ENCODE assay signal across 27 cellular contexts in the genomic region with DNA sequence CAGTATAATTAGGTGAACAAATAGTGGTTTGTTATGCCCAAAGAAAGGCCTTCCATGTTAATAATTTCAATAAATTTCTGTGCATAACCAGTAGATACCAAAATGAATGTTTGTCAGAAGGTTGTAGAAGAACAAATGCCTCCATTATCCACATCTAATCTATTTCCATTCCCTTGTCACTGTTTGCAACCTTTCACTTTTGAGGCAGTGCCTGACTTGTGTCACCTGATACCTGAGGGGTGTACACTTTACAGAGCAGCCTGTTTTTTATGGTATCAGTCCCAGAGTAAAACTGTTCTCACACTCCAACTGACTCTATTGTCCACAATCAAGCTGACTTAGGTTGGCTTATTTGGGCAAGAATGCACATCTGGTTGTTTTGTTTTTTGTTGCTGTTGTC. TPM values are rescaled to one million over a fixed set of nuclear protein-coding genes. Genes with fewer than 3 reads are reported as not detected.
"Had no signal": no experiment of that assay in that cellular context is flagged by ENCODE, and none has a peak within 500 bp of the region (broad histone marks: within the 10 kb centered on the region; RNA-seq: fewer than 3 reads in every experiment).

No MANE protein-coding gene starts in this region.

- H3K9me3 Mint-ChIP-seq: activated B cell treated with CpG ODN at 0.5 μM for 24 hours; activated CD4-positive, alpha-beta memory T cell treated with anti-CD3 and anti-CD28 coated beads, Interleukin-2, amount 10 ng/mL, durations not matched to agents 7 days and 5 days; activated naive CD4-positive, alpha-beta T cell treated with anti-CD3 and anti-CD28 coated beads for 36 hours; activated T-helper 17 cell treated with anti-CD3 and anti-CD28 coated beads, Interleukin-2, amount 50 U/mL, for 72 hours had no signal

- H3K36me3 ChIP-seq: brain microvascular endothelial cell, cardiac muscle cell, MG63 had no signal

- H3K4me1 Mint-ChIP-seq: activated B cell treated with CpG ODN at 0.5 μM for 24 hours; activated CD4-positive, alpha-beta memory T cell treated with anti-CD3 and anti-CD28 coated beads, Interleukin-2, amount 10 ng/mL, durations not matched to agents 7 days and 5 days; activated T-helper 17 cell treated with anti-CD3 and anti-CD28 coated beads, Interleukin-2, amount 50 U/mL, for 72 hours; T-helper 17 cell had no signal

- H3K27me3 ChIP-seq: brain microvascular endothelial cell, cardiac muscle cell had no signal

- H3K27ac Mint-ChIP-seq: activated B cell treated with CpG ODN at 0.5 μM for 24 hours; activated CD4-positive, alpha-beta memory T cell treated with anti-CD3 and anti-CD28 coated beads, Interleukin-2, amount 10 ng/mL, durations not matched to agents 7 days and 5 days; activated naive CD4-positive, alpha-beta T cell treated with anti-CD3 and anti-CD28 coated beads for 36 hours; activated naive CD8-positive, alpha-beta T cell; activated T-helper 17 cell treated with anti-CD3 and anti-CD28 coated beads, Interleukin-2, amount 50 U/mL, for 72 hours; T-helper 17 cell had no signal

- DNase-seq: activated B cell treated with CpG ODN at 0.5 μM for 24 hours; activated CD4-positive, alpha-beta memory T cell treated with anti-CD3 and anti-CD28 coated beads, Interleukin-2, amount 10 ng/mL, durations not matched to agents 7 days and 5 days; activated CD4-positive, alpha-beta T cell treated with anti-CD3 and anti-CD28 coated beads for 1 hour; activated CD4-positive, alpha-beta T cell treated with anti-CD3 and anti-CD28 coated beads, Interleukin-2, amount 50 U/mL, for 1 hour; activated gamma-delta T cell; activated naive CD4-positive, alpha-beta T cell treated with anti-CD3 and anti-CD28 coated beads for 36 hours; activated T-cell treated with anti-CD3 and anti-CD28 coated beads for 4 hours; activated T-cell treated with anti-CD3 and anti-CD28 coated beads, Interleukin-2, amount 50 U/mL, for 48 hours; amygdala; brain microvascular endothelial cell; MG63; MV-4-11; NCI-H1092 treated with DMSO at 0.1 percent for 48 hours; NCI-H1436 treated with DMSO at 0.1 percent for 48 hours; NCI-H187; NCI-H2081; NCI-H2227 treated with DMSO at 0.1 percent for 48 hours; NCI-H446 treated with DMSO at 0.1 percent for 48 hours; NCI-H524 treated with DMSO at 0.1 percent for 48 hours; SIG-M5; T-helper 17 cell; T1000 had no signal

- H3K27me3 Mint-ChIP-seq: activated B cell treated with CpG ODN at 0.5 μM for 24 hours; activated CD4-positive, alpha-beta memory T cell treated with anti-CD3 and anti-CD28 coated beads, Interleukin-2, amount 10 ng/mL, durations not matched to agents 7 days and 5 days; activated T-helper 17 cell treated with anti-CD3 and anti-CD28 coated beads, Interleukin-2, amount 50 U/mL, for 72 hours; T-helper 17 cell had no signal

- H3K27ac ChIP-seq: brain microvascular endothelial cell, cardiac muscle cell had no signal

- H3K4me3 ChIP-seq: cardiac muscle cell, MG63 had no signal

- ATAC-seq: activated T-helper 17 cell treated with anti-CD3 and anti-CD28 coated beads, Interleukin-2, amount 50 U/mL, for 72 hours; T-helper 17 cell had no signal

- H3K4me3 Mint-ChIP-seq: activated B cell treated with CpG ODN at 0.5 μM for 24 hours; activated CD4-positive, alpha-beta memory T cell treated with anti-CD3 and anti-CD28 coated beads, Interleukin-2, amount 10 ng/mL, durations not matched to agents 7 days and 5 days; activated naive CD4-positive, alpha-beta T cell treated with anti-CD3 and anti-CD28 coated beads for 36 hours; activated naive CD8-positive, alpha-beta T cell; activated T-helper 17 cell treated with anti-CD3 and anti-CD28 coated beads, Interleukin-2, amount 50 U/mL, for 72 hours; T-helper 17 cell had no signal

- H3K36me3 Mint-ChIP-seq: activated naive CD8-positive, alpha-beta T cell had no signal

RNA-seq across cellular contexts. Expression of a gene that starts 40.1 kb away (rescaled TPM):
- total RNA-seq: activated B cell treated with CpG ODN at 0.5 μM for 24 hours; activated CD4-positive, alpha-beta memory T cell treated with anti-CD3 and anti-CD28 coated beads, Interleukin-2, amount 10 ng/mL, durations not matched to agents 7 days and 5 days; activated CD8-positive, alpha-beta memory T cell treated with anti-CD3 and anti-CD28 coated beads for 36 hours; activated naive CD4-positive, alpha-beta T cell treated with anti-CD3 and anti-CD28 coated beads for 36 hours; OCI-LY7; T-helper 17 cell had no signal
